In the genomic region with DNA sequence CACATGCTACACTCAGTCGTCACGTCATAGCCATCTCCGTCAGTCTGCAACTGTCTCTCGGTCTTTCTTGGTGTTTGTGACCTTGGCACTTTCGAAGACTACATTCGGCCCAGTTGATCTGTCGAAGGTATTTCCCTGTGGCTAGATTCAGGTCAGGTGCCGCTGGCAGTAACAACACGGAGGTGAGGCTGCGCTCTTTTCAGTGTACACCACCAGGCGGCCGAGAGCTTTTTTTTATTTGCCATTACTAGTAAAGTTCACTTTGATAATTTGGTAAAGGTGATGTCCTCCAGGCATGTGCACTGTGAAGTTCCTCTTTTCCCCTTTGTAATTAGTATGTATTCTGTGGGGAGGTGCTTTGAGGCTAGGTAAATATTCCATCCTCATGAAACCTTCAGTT, we compare ENCODE assay signal across 20 cellular contexts.
"Had no signal": no experiment of that assay in that cellular context is flagged by ENCODE, and none has a peak within 500 bp of the region (broad histone marks: within the 10 kb centered on the region; RNA-seq: fewer than 3 reads in every experiment).

No MANE protein-coding gene starts in this region.

- ATAC-seq: left cardiac atrium; left ventricle myocardium superior; naive thymus-derived CD4-positive, alpha-beta T cell; right cardiac atrium; T-cell had no signal

- H3K27ac ChIP-seq: epithelial cell of prostate, spleen, tibial nerve had no signal

- H3K4me3 Mint-ChIP-seq: activated T-cell treated with anti-CD3 and anti-CD28 coated beads, Interleukin-2, amount 50 U/mL, for 24 hours; naive thymus-derived CD4-positive, alpha-beta T cell; T-cell had no signal

- H3K9me3 ChIP-seq: spleen, tibial nerve had no signal

- H3K4me3 ChIP-seq: spleen, tibial nerve had no signal

- H3K27ac Mint-ChIP-seq: activated T-cell treated with anti-CD3 and anti-CD28 coated beads, Interleukin-2, amount 50 U/mL, for 24 hours; naive thymus-derived CD4-positive, alpha-beta T cell; T-cell had no signal

- H3K9me3 Mint-ChIP-seq: activated T-cell treated with anti-CD3 and anti-CD28 coated beads, Interleukin-2, amount 50 U/mL, for 24 hours; T-cell had no signal

- H3K27me3 Mint-ChIP-seq: activated T-cell treated with anti-CD3 and anti-CD28 coated beads, Interleukin-2, amount 50 U/mL, for 24 hours; naive thymus-derived CD4-positive, alpha-beta T cell; T-cell had no signal

- DNase-seq: activated CD4-positive, alpha-beta T cell treated with anti-CD3 and anti-CD28 coated beads for 48 hours; activated CD4-positive, alpha-beta T cell treated with anti-CD3 and anti-CD28 coated beads, Interleukin-2, amount 50 U/mL, for 48 hours; activated CD8-positive, alpha-beta memory T cell treated with anti-CD3 and anti-CD28 coated beads, Interleukin-2, amount 50 U/mL, for 4 hours; activated gamma-delta T cell treated with Interleukin-2 at 50 U/mL for 16 hours; activated naive CD4-positive, alpha-beta T cell treated with anti-CD3 and anti-CD28 coated beads, Interleukin-2, amount 50 U/mL, for 16 hours; activated T-cell treated with anti-CD3 and anti-CD28 coated beads, Interleukin-2, amount 50 U/mL, for 24 hours; amygdala; caudate nucleus; islet precursor cell; left cardiac atrium; left ventricle myocardium superior; mammary epithelial cell; midbrain; naive thymus-derived CD4-positive, alpha-beta T cell; right cardiac atrium; spleen; stimulated activated naive CD4-positive, alpha-beta T cell treated with Interleukin-2 at 50 U/mL for 16 hours; T-cell had no signal

- H3K27me3 ChIP-seq: spleen, tibial nerve had no signal
